Comparison of ENCODE assay signal across 24 cellular contexts in genomic region chr19:27975419-27976005, GRCh38.
"Had no signal": no experiment of that assay in that cellular context is flagged by ENCODE, and none has a peak within 500 bp of the region (broad histone marks: within the 10 kb centered on the region; RNA-seq: fewer than 3 reads in every experiment).

No MANE protein-coding gene starts in this region.

- DNase-seq: activated B cell treated with CpG ODN at 0.5 μM for 24 hours; activated CD4-positive, alpha-beta T cell treated with anti-CD3 and anti-CD28 coated beads for 1 hour; activated CD4-positive, alpha-beta T cell treated with anti-CD3 and anti-CD28 coated beads, Interleukin-2, amount 10 ng/mL, durations not matched to agents 24 days and 14 days; activated CD4-positive, alpha-beta T cell treated with anti-CD3 and anti-CD28 coated beads, Interleukin-2, amount 50 U/mL, for 48 hours; activated CD8-positive, alpha-beta memory T cell treated with anti-CD3 and anti-CD28 coated beads, Interleukin-2, amount 10 ng/mL, durations not matched to agents 7 days and 5 days; activated effector memory CD4-positive, alpha-beta T cell treated with Interleukin-2 at 50 U/mL for 16 hours; activated naive CD4-positive, alpha-beta T cell; activated T-cell treated with anti-CD3 and anti-CD28 coated beads, Interleukin-2, amount 50 U/mL, for 24 hours; aorta; body of pancreas; central memory CD4-positive, alpha-beta T cell; NCI-H1092; NCI-H1417 treated with DMSO at 0.1 percent for 48 hours; NCI-H1694; NCI-H2029; NCI-H2107; NCI-H345; NCI-H510A; NCI-H526 treated with DMSO at 0.1 percent for 48 hours; NCI-H82; SIG-M5; T-helper 17 cell; T-helper 9 cell had no signal

- ATAC-seq: activated CD8-positive, alpha-beta memory T cell treated with anti-CD3 and anti-CD28 coated beads, Interleukin-2, amount 10 ng/mL, durations not matched to agents 7 days and 5 days; body of pancreas; T-helper 17 cell had no signal

- H3K9me3 ChIP-seq: body of pancreas had no signal

- H3K4me1 ChIP-seq: body of pancreas had no signal

- H3K27me3 ChIP-seq: body of pancreas had no signal

- H3K4me3 ChIP-seq: body of pancreas had no signal

- H3K27ac ChIP-seq: body of pancreas had no signal

- FAIRE-seq: bronchial epithelial cell had no signal
